Comparison of ENCODE assay signal across 13 cellular contexts in genomic region chr2:200040251-200040650, GRCh38.
"Had no signal": no experiment of that assay in that cellular context is flagged by ENCODE, and none has a peak within 500 bp of the region (broad histone marks: within the 10 kb centered on the region; RNA-seq: fewer than 3 reads in every experiment).

No MANE protein-coding gene starts in this region.

- H3K27me3 ChIP-seq: foreskin keratinocyte, sigmoid colon had no signal

- H3K27ac ChIP-seq: foreskin keratinocyte, sigmoid colon had no signal

- H3K4me3 ChIP-seq: lung, sigmoid colon had no signal

- ATAC-seq: foreskin keratinocyte; left colon; stimulated activated effector memory CD8-positive, alpha-beta T cell treated with anti-CD3 and anti-CD28 coated beads, Interleukin-12 subunit alpha, Interleukin-12 subunit beta, amount 100 ng/mL, for 72 hours; T-cell had no signal

- H3K36me3 ChIP-seq: sigmoid colon had no signal

- DNase-seq: activated CD4-positive, alpha-beta T cell treated with anti-CD3 and anti-CD28 coated beads, Interleukin-2, amount 50 U/mL, for 48 hours; activated naive CD4-positive, alpha-beta T cell treated with anti-CD3 and anti-CD28 coated beads, Interleukin-2, amount 10 ng/mL, durations not matched to agents 7 days and 5 days; foreskin keratinocyte; glutamatergic neuron; immature natural killer cell; left colon; midbrain; sigmoid colon; stimulated activated CD4-positive, alpha-beta T cell treated with anti-CD3 and anti-CD28 coated beads, Interleukin-12 subunit alpha, Interleukin-12 subunit beta, amount 100 ng/mL, for 4 hours; T-cell; T-helper 9 cell had no signal
